ENCODE assay signal across 11 cellular contexts in genomic region chr12:116839287-116839830, GRCh38. TPM values are rescaled to one million over a fixed set of nuclear protein-coding genes. Genes with fewer than 3 reads are reported as not detected.
"Had no signal": no experiment of that assay in that cellular context is flagged by ENCODE, and none has a peak within 500 bp of the region (broad histone marks: within the 10 kb centered on the region; RNA-seq: fewer than 3 reads in every experiment).

No MANE protein-coding gene starts in this region.

- ATAC-seq: HepG2 had no signal

- H3K9ac ChIP-seq: GM23248, KMS-11 had no signal

- H3K4me2 ChIP-seq: KMS-11 had no signal

- H2AFZ ChIP-seq: GM23248 had no signal

- DNase-seq: GM23248, GOT3, H9, HCEC 1CT, HFFc6, Kasumi-1, KBM-7 had no signal

- H3K4me3 ChIP-seq: GM23248 had no signal

- H3K27me3 Mint-ChIP-seq: IgD-negative memory B cell had no signal

- H3K4me3 Mint-ChIP-seq: H9, HFFc6, IgD-negative memory B cell had no signal

- H3K9me3 Mint-ChIP-seq: H9, HFFc6 had no signal

- H3K27ac ChIP-seq: GM23248, KMS-11 had no signal

- H3K27ac Mint-ChIP-seq: H9, HFFc6 had no signal

- FAIRE-seq: HepG2 had no signal

RNA-seq across cellular contexts. Expression of gene HRK, which starts 41.9 kb away (rescaled TPM):
- total RNA-seq: GM23248, HFFc6, HT-29 had no signal
